In the genomic region with DNA sequence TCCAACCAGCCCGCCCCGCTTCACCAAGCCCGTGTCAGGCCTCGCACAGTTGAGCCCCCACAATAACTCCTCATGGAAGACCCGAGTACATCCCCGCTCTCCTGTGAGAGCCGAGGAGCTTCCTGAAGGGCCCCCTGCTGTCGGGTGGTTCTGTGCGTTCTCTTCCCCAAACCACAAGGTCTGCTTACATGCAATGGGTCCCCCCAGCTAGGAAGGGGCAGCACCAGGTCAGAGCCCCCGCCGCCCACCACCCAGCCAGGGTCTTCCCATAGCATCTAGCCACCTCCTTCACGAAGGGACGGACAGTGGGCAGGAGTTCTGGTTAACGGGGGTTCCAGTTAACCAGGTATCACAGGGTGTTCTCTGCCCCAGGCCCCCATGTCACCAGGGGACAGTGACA, we compare ENCODE assay signal across 28 cellular contexts. TPM values are rescaled to one million over a fixed set of nuclear protein-coding genes. Genes with fewer than 3 reads are reported as not detected.
"Had no signal": no experiment of that assay in that cellular context is flagged by ENCODE, and none has a peak within 500 bp of the region (broad histone marks: within the 10 kb centered on the region; RNA-seq: fewer than 3 reads in every experiment).

No MANE protein-coding gene starts in this region.

- H3K27ac Mint-ChIP-seq: progenitor cell of endocrine pancreas; stimulated activated naive B cell treated with anti-CD40 and anti-IgM and Interleukin-4, amounts not matched to agents 10 μg/mL and 1 μg/mL and 100 μg/mL, for 72 hours; stimulated activated naive CD8-positive, alpha-beta T cell treated with anti-CD3 and anti-CD28 coated beads, Interleukin-15, Interleukin-2, amounts not matched to agents 100 ng/mL and 50 ng/mL, for 24 hours had no signal

- ATAC-seq: heart right ventricle; naive thymus-derived CD8-positive, alpha-beta T cell; right lobe of liver; stimulated activated naive B cell treated with anti-CD40 and anti-IgM and Interleukin-4, amounts not matched to agents 10 μg/mL and 1 μg/mL and 100 μg/mL, for 72 hours; upper lobe of right lung had no signal

- H3K4me1 ChIP-seq: right atrium auricular region, right lobe of liver, upper lobe of right lung had no signal

- H2AFZ ChIP-seq: hepatocyte had no signal

- FAIRE-seq: urothelium cell line had no signal

- H3K4me3 ChIP-seq: heart right ventricle, hepatocyte, left ventricle myocardium inferior, lung, ovary, right atrium auricular region, right lobe of liver, suprapubic skin, thoracic aorta, tibial artery, upper lobe of right lung had no signal

- H3K4me3 Mint-ChIP-seq: naive thymus-derived CD8-positive, alpha-beta T cell; nephron; neural crest cell; stimulated activated naive B cell treated with anti-CD40 and anti-IgM and Interleukin-4, amounts not matched to agents 10 μg/mL and 1 μg/mL and 100 μg/mL, for 72 hours; stimulated activated naive CD8-positive, alpha-beta T cell treated with anti-CD3 and anti-CD28 coated beads, Interleukin-15, Interleukin-2, amounts not matched to agents 100 ng/mL and 50 ng/mL, for 24 hours had no signal

- H3K4me1 Mint-ChIP-seq: stimulated activated naive B cell treated with anti-CD40 and anti-IgM and Interleukin-4, amounts not matched to agents 10 μg/mL and 1 μg/mL and 100 μg/mL, for 72 hours had no signal

- H3K9me3 ChIP-seq: heart right ventricle, left ventricle myocardium inferior, neutrophil, ovary, right atrium auricular region, right lobe of liver, suprapubic skin, thoracic aorta, tibial artery, upper lobe of right lung had no signal

- H3K36me3 ChIP-seq: heart right ventricle, left ventricle myocardium inferior, neutrophil, ovary, right atrium auricular region, right lobe of liver, suprapubic skin, thoracic aorta, tibial artery, upper lobe of right lung had no signal

- H3K9me3 Mint-ChIP-seq: naive thymus-derived CD8-positive, alpha-beta T cell; nephron; neural crest cell; stimulated activated naive B cell treated with anti-CD40 and anti-IgM and Interleukin-4, amounts not matched to agents 10 μg/mL and 1 μg/mL and 100 μg/mL, for 72 hours; stimulated activated naive CD8-positive, alpha-beta T cell treated with anti-CD3 and anti-CD28 coated beads, Interleukin-15, Interleukin-2, amounts not matched to agents 100 ng/mL and 50 ng/mL, for 24 hours had no signal

- DNase-seq: heart right ventricle; left ventricle myocardium inferior; midbrain; occipital lobe; ovary; right lobe of liver; stimulated activated CD4-positive, alpha-beta T cell treated with anti-CD3 and anti-CD28 coated beads, Interleukin-12 subunit alpha, Interleukin-12 subunit beta, amount 100 ng/mL, for 4 hours; stimulated activated CD4-positive, alpha-beta T cell treated with anti-CD3 and anti-CD28 coated beads, Interleukin-15, amount 100 ng/mL, for 24 hours; stimulated activated CD4-positive, alpha-beta T cell treated with anti-CD3 and anti-CD28 coated beads, Interleukin-2, amount 100 ng/mL, for 24 hours; stimulated activated CD4-positive, alpha-beta T cell treated with anti-CD3 and anti-CD28 coated beads, Interleukin-4, amount 100 ng/mL, for 1 hour; stimulated activated naive B cell treated with anti-CD40 and anti-IgM and Interleukin-4, amounts not matched to agents 10 μg/mL and 1 μg/mL and 100 μg/mL, for 72 hours; tibial artery; trophoblast cell; upper lobe of right lung had no signal

- H3K79me2 ChIP-seq: hepatocyte had no signal

- H3K36me3 Mint-ChIP-seq: naive thymus-derived CD8-positive, alpha-beta T cell; stimulated activated naive B cell treated with anti-CD40 and anti-IgM and Interleukin-4, amounts not matched to agents 10 μg/mL and 1 μg/mL and 100 μg/mL, for 72 hours had no signal

- H3K27me3 ChIP-seq: ovary, right lobe of liver had no signal

- H3K4me2 ChIP-seq: hepatocyte had no signal

- H3K27ac ChIP-seq: heart right ventricle, hepatocyte, left ventricle myocardium inferior, neutrophil, ovary, right atrium auricular region, right lobe of liver, suprapubic skin, thoracic aorta, tibial artery, upper lobe of right lung had no signal

RNA-seq across cellular contexts. Expression of a gene that starts 51.5 kb away (rescaled TPM):
- total RNA-seq: naive thymus-derived CD8-positive, alpha-beta T cell; neural crest cell; occipital lobe; progenitor cell of endocrine pancreas; pulmonary artery endothelial cell; right lobe of liver; skeletal muscle tissue had no signal
- polyA plus RNA-seq: naive thymus-derived CD8-positive, alpha-beta T cell had no signal
